In genomic region chr21:34808569-34809204, GRCh38 we compare ENCODE assay signal across 9 cellular contexts.
A peak's percentile ranks its signal among the peaks of the same experiment; 100 is the strongest.
DNase-seq lines count a peak whose midpoint lies in the region; ATAC-seq and TF ChIP-seq lines count a peak whose summit lies in the region.
"Had no signal": no experiment of that assay in that cellular context is flagged by ENCODE, and none has a peak within 500 bp of the region (broad histone marks: within the 10 kb centered on the region; RNA-seq: fewer than 3 reads in every experiment).

No MANE protein-coding gene starts in this region.

- DNase-seq in CD4-positive, CD25-positive, alpha-beta regulatory T cell: no peak
- DNase-seq in LHCN-M2 (ENCODE audit: low read depth) (peak; percentile 80), MCF 10A (ENCODE audit: unreplicated experiment) (peak; percentile 80), non-pigmented ciliary epithelial cell (ENCODE audit: low read depth) (peak; percentile 72), NCI-H2196 treated with DMSO at 0.1 percent for 48 hours (lab: John Stamatoyannopoulos, UW; ENCODE audit: unreplicated experiment) (no peak)
- DNase-seq in stimulated activated CD4-positive, alpha-beta T cell treated with anti-CD3 and anti-CD28 coated beads, Interleukin-4, amount 100 ng/mL, for 4 hours: no peak
- DNase-seq: NCI-H510A had no signal

- no peaks in the 10 kb centered on the region for H3K27me3 ChIP-seq in CD4-positive, CD25-positive, alpha-beta regulatory T cell (ENCODE audit: control insufficient read depth, insufficient read depth, low read length)

- H3K36me3 Mint-ChIP-seq in CD4-positive, CD25-positive, alpha-beta regulatory T cell: peaks cover 41% of the 10 kb centered on the region
- H3K36me3 Mint-ChIP-seq in MCF 10A (ENCODE audit: insufficient read depth, unreplicated experiment): peaks cover 46% of the 10 kb centered on the region

- H3K4me3 ChIP-seq in CD4-positive, CD25-positive, alpha-beta regulatory T cell (ENCODE audit: low read depth, low read length): peak overlapping the region; percentile 38

- H3K4me1 ChIP-seq in CD4-positive, CD25-positive, alpha-beta regulatory T cell (ENCODE audit: control insufficient read depth, insufficient read depth, low read length, poor library complexity, severe bottlenecking): peaks cover 44% of the 10 kb centered on the region

- no peaks in the 10 kb centered on the region for H3K27me3 Mint-ChIP-seq in CD4-positive, CD25-positive, alpha-beta regulatory T cell
- no peaks in the 10 kb centered on the region for H3K27me3 Mint-ChIP-seq in MCF 10A (ENCODE audit: insufficient read depth, unreplicated experiment)

- BruUV-seq in MCF 10A (replicated peaks; lab: Mats Ljungman, UMichigan): TSS peak; percentile 84

- H3K4me1 Mint-ChIP-seq in CD4-positive, CD25-positive, alpha-beta regulatory T cell: peaks cover 48 to 92% (median 69%) of the 10 kb centered on the region in 4 donors
- H3K4me1 Mint-ChIP-seq in MCF 10A (ENCODE audit: insufficient read depth, unreplicated experiment): peaks cover 54% of the 10 kb centered on the region

- no peaks in the 10 kb centered on the region for H3K9me3 Mint-ChIP-seq in CD4-positive, CD25-positive, alpha-beta regulatory T cell
- peaks cover 25% of the 10 kb centered on the region for H3K9me3 Mint-ChIP-seq in MCF 10A (ENCODE audit: unreplicated experiment)

- H3K36me3 ChIP-seq in CD4-positive, CD25-positive, alpha-beta regulatory T cell (ENCODE audit: control insufficient read depth, insufficient read depth, low read length): peaks cover 41% of the 10 kb centered on the region

- no peak for TF ChIP-seq CTCF in MCF 10A (IDR thresholded peaks at IDR 0.05; ENCODE audit: unreplicated experiment)

- peak overlapping the region; percentile 72 to 79 (median 78) for H3K27ac Mint-ChIP-seq in CD4-positive, CD25-positive, alpha-beta regulatory T cell
- H3K27ac Mint-ChIP-seq in MCF 10A (ENCODE audit: low read depth, unreplicated experiment): peak overlapping the region; percentile 99

- H3K9me3 ChIP-seq in CD4-positive, CD25-positive, alpha-beta regulatory T cell (ENCODE audit: control insufficient read depth in 2 of 2, low read length in 2 of 2): no peaks in the 10 kb centered on the region

- intact Hi-C loops in MCF 10A (cut with micrococcal nuclease): loop anchor here (2.0 to 5.0 kb wide), 2 partner anchors 80 to 244 kb away; no protein-coding TSS in a partner anchor

- ATAC-seq in CD4-positive, CD25-positive, alpha-beta regulatory T cell (ENCODE audit: low read depth in 2 of 2): no peak
- ATAC-seq in HG02970 (IDR thresholded peaks at IDR 0.05; ENCODE audit: low FRiP score, unreplicated experiment) (no peak), GM18511 (IDR thresholded peaks at IDR 0.05; ENCODE audit: unreplicated experiment) (no peak)

- H3K27ac ChIP-seq in CD4-positive, CD25-positive, alpha-beta regulatory T cell (ENCODE audit: insufficient read depth, low read length, poor library complexity, severe bottlenecking): peak overlapping the region; percentile 53

- POLR2A ChIA-PET in MCF 10A (lab: Yijun Ruan, JAX): interaction anchor here (0.9 to 26.5 kb wide), 14 partner anchors 6 to 1511 kb away, joined by 3 to 972 read pairs (median 10); partner anchors contain the start of gene MORC3

- H3K4me3 Mint-ChIP-seq in CD4-positive, CD25-positive, alpha-beta regulatory T cell: peak overlapping the region; percentile 21 to 59 (median 54)
- peak overlapping the region; percentile 47 for H3K4me3 Mint-ChIP-seq in MCF 10A (ENCODE audit: unreplicated experiment)

- CTCF ChIA-PET in MCF 10A (lab: Yijun Ruan, JAX): interaction anchor here (0.9 to 3.2 kb wide), 6 partner anchors 12 to 80 kb away, joined by 3 to 13 read pairs (median 4); no protein-coding TSS in a partner anchor

Comparison
In these comparisons a context has a peak if more than half of its experiments do, and no peak if none do; other contexts are left out.
1. DNase-seq: peak in LHCN-M2 (single experiment), MCF 10A (single experiment) and non-pigmented ciliary epithelial cell (single experiment); none in CD4-positive, CD25-positive, alpha-beta regulatory T cell (0 of 3), NCI-H2196 treated with DMSO at 0.1 percent for 48 hours (single experiment) and stimulated activated CD4-positive, alpha-beta T cell treated with anti-CD3 and anti-CD28 coated beads, Interleukin-4, amount 100 ng/mL, for 4 hours (0 of 2).